In genomic region chr12:124776126-124776513, GRCh38 we compare ENCODE assay signal across 2 cellular contexts.
TF ChIP-seq lines count a peak whose summit lies in the region.

No MANE protein-coding gene starts in this region.

TF ChIP-seq in IMR-90, 13 proteins besides CTCF, POLR2A, EP300 and RAD21 (continued from another document):
- TF ChIP-seq FOS (IDR thresholded peaks at IDR 0.05; ENCODE audit: low read depth, low read length) (no peak), RFX5 (IDR thresholded peaks at IDR 0.05; ENCODE audit: low read depth, low read length) (no peak), MXI1 (IDR thresholded peaks at IDR 0.05; ENCODE audit: borderline replicate concordance, low read depth, low read length) (no peak), MAFK (IDR thresholded peaks at IDR 0.05; ENCODE audit: low read depth, low read length) (no peak), CEBPB (IDR thresholded peaks at IDR 0.05; ENCODE audit: low read depth, low read length) (no peak), MAZ (IDR thresholded peaks at IDR 0.05; ENCODE audit: borderline replicate concordance, low read depth, low read length) (no peak), NFE2L2 (IDR thresholded peaks at IDR 0.05; ENCODE audit: low read depth, low read length) (no peak), SMC3 (IDR thresholded peaks at IDR 0.05; ENCODE audit: low read depth, low read length) (no peak), RCOR1 (IDR thresholded peaks at IDR 0.05; ENCODE audit: insufficient replicate concordance, low read length) (no peak), ELK1 (IDR thresholded peaks at IDR 0.05; ENCODE audit: borderline replicate concordance, low read depth, low read length) (no peak), BHLHE40 (IDR thresholded peaks at IDR 0.05; ENCODE audit: low read depth, low read length) (no peak)
TF ChIP-seq in IMR-90: peak in this region for 0.

TF ChIP-seq in SK-N-SH treated with all-trans-retinoic acid at 6 μM for 48 hours, 23 proteins besides CTCF, POLR2A, EP300 and RAD21 (continued from another document):
- TF ChIP-seq GLIS3 (CRISPR knock-in tag; IDR thresholded peaks at IDR 0.05) (no peak), TOX (CRISPR knock-in tag; IDR thresholded peaks at IDR 0.05; ENCODE audit: borderline replicate concordance) (no peak), CSDC2 (CRISPR knock-in tag; IDR thresholded peaks at IDR 0.05) (no peak), ESRRG (CRISPR knock-in tag; IDR thresholded peaks at IDR 0.05) (no peak), BACH2 (CRISPR knock-in tag; IDR thresholded peaks at IDR 0.05; ENCODE audit: borderline replicate concordance) (no peak), ZFP3 (CRISPR knock-in tag; IDR thresholded peaks at IDR 0.05) (no peak), ISL1 (CRISPR knock-in tag; IDR thresholded peaks at IDR 0.05) (no peak), ZNF70 (CRISPR knock-in tag; IDR thresholded peaks at IDR 0.05) (no peak), ZC3H10 (CRISPR knock-in tag; IDR thresholded peaks at IDR 0.05) (no peak), PPARA (CRISPR knock-in tag; IDR thresholded peaks at IDR 0.05; ENCODE audit: borderline replicate concordance) (no peak), OSR1 (CRISPR knock-in tag; IDR thresholded peaks at IDR 0.05) (no peak), CSRNP3 (CRISPR knock-in tag; IDR thresholded peaks at IDR 0.05) (no peak), CREB5 (CRISPR knock-in tag; IDR thresholded peaks at IDR 0.05; ENCODE audit: low read depth) (no peak), ZNF565 (CRISPR knock-in tag; conservative IDR thresholded peaks at IDR 0.05; ENCODE audit: low read depth) (no peak)
TF ChIP-seq in SK-N-SH treated with all-trans-retinoic acid at 6 μM for 48 hours: peak in this region for 0.
